In genomic region chr14:53391156-53391555, GRCh38 we compare ENCODE assay signal across 17 cellular contexts.
A peak's percentile ranks its signal among the peaks of the same experiment; 100 is the strongest.
DNase-seq lines count a peak whose midpoint lies in the region; ATAC-seq and TF ChIP-seq lines count a peak whose summit lies in the region.
"Had no signal": no experiment of that assay in that cellular context is flagged by ENCODE, and none has a peak within 500 bp of the region (broad histone marks: within the 10 kb centered on the region; RNA-seq: fewer than 3 reads in every experiment).

No MANE protein-coding gene starts in this region.

- POLR2A ChIA-PET in AG04450 (lab: Yijun Ruan, JAX), result interaction anchor here (0.6 kb wide), 1 partner anchor 22 kb away, joined by 3 read pairs; no protein-coding TSS in a partner anchor

- DNase-seq in AG04450 (ENCODE audit: low read depth, low spot score) (no peak), HFFc6 (peak; percentile 60), adrenal gland (peak; percentile 40 to 72 (median 58)), fibroblast of villous mesenchyme (ENCODE audit: low read depth) (peak; percentile 33), NCI-H748 treated with DMSO at 0.1 percent for 48 hours (lab: John Stamatoyannopoulos, UW) (no peak), NCI-H2196 (lab: John Stamatoyannopoulos, UW; ENCODE audit: unreplicated experiment) (no peak), NCI-H1105 treated with DMSO at 0.1 percent for 48 hours (lab: John Stamatoyannopoulos, UW) (no peak)
- DNase-seq: activated B cell treated with CpG ODN at 0.5 μM for 24 hours; activated CD8-positive, alpha-beta memory T cell treated with anti-CD3 and anti-CD28 coated beads, Interleukin-2, amount 50 U/mL, for 4 hours; activated naive CD8-positive, alpha-beta T cell treated with anti-CD3 and anti-CD28 coated beads for 36 hours; colonic mucosa; DMS79; foreskin melanocyte; posterior cingulate gyrus; trophoblast cell had no signal

- peaks cover 11% of the 10 kb centered on the region for H3K36me3 Mint-ChIP-seq in HFFc6 (ENCODE audit: low read depth)

- H3K27ac ChIP-seq in AG04450 (ENCODE audit: low read depth, low read length) (peak overlapping the region; percentile 31), adrenal gland (peak overlapping the region in 2 of 5 donors; percentile 2 to 42)
- H3K27ac ChIP-seq: colonic mucosa had no signal

- H3K4me3 Mint-ChIP-seq in HFFc6, result no peak overlapping the region
- H3K4me3 Mint-ChIP-seq: activated B cell treated with CpG ODN at 0.5 μM for 24 hours; activated naive CD8-positive, alpha-beta T cell treated with anti-CD3 and anti-CD28 coated beads for 36 hours; B cell had no signal

- no peak overlapping the region for H3K4me3 ChIP-seq in AG04450 (ENCODE audit: low read depth, low read length)
- H3K4me3 ChIP-seq in adrenal gland, result no peak overlapping the region
- no peak overlapping the region for H3K4me3 ChIP-seq in fibroblast of villous mesenchyme (ENCODE audit: low read depth, low read length)
- H3K4me3 ChIP-seq: colonic mucosa had no signal

- no peak for TF ChIP-seq POLR2A in adrenal gland (IDR thresholded peaks at IDR 0.05)

- H3K9me3 Mint-ChIP-seq in HFFc6, result peaks cover 11% of the 10 kb centered on the region

- H3K36me3 ChIP-seq in adrenal gland (replicated peaks in 1 of 2), result no peaks in the 10 kb centered on the region
- H3K36me3 ChIP-seq: colonic mucosa had no signal

- no peaks in the 10 kb centered on the region; the same call in 1 of the 2 replicates for H3K27me3 Mint-ChIP-seq in HFFc6 (ENCODE audit: insufficient read depth)
- H3K27me3 Mint-ChIP-seq: activated naive CD8-positive, alpha-beta T cell treated with anti-CD3 and anti-CD28 coated beads for 36 hours had no signal

- H3K27ac Mint-ChIP-seq in HFFc6, result peak overlapping the region; percentile 56
- H3K27ac Mint-ChIP-seq: activated B cell treated with CpG ODN at 0.5 μM for 24 hours; activated naive CD8-positive, alpha-beta T cell treated with anti-CD3 and anti-CD28 coated beads for 36 hours; B cell had no signal

- H3K27me3 ChIP-seq in AG04450 (ENCODE audit: control insufficient read depth, insufficient read depth, low read length) (no peaks in the 10 kb centered on the region), adrenal gland (no peaks in the 10 kb centered on the region)
- H3K27me3 ChIP-seq: colonic mucosa had no signal

- H3K4me1 Mint-ChIP-seq in HFFc6 (ENCODE audit: low read depth), result peaks cover 48% of the 10 kb centered on the region
- H3K4me1 Mint-ChIP-seq: activated B cell treated with CpG ODN at 0.5 μM for 24 hours, B cell had no signal

- CTCF ChIA-PET in AG04450 (lab: Charles Lee), result no interaction called here

- peaks cover 5% of the 10 kb centered on the region; the same call in 1 of the 2 replicates for H3K9me3 ChIP-seq in AG04450 (ENCODE audit: control insufficient read depth, insufficient read depth, low read length)
- peaks cover 0 to 4% (median 0%) of the 10 kb centered on the region in 3 donors for H3K9me3 ChIP-seq in adrenal gland (replicated peaks in 1 of 3)
- H3K9me3 ChIP-seq: colonic mucosa had no signal

- 46 to 74% (median 48%) methylated on average over 2 of the region's 2 CpGs for WGBS in adrenal gland, 4 donors

- H3K4me1 ChIP-seq in adrenal gland (replicated peaks in 1 of 2), result no peaks in the 10 kb centered on the region
- H3K4me1 ChIP-seq: colonic mucosa had no signal

- TF ChIP-seq CTCF in AG04450 (IDR thresholded peaks at IDR 0.05; ENCODE audit: low read depth, low read length), result no peak
- TF ChIP-seq CTCF in HFFc6 (IDR thresholded peaks at IDR 0.05), result no peak
- no peak for TF ChIP-seq CTCF in adrenal gland (IDR thresholded peaks at IDR 0.05)
- no peak for TF ChIP-seq CTCF in fibroblast of villous mesenchyme (IDR thresholded peaks at IDR 0.05; ENCODE audit: insufficient read depth, low read depth, low read length)

- ATAC-seq in GM19328 (IDR thresholded peaks at IDR 0.05; ENCODE audit: unreplicated experiment), result no peak

- intact Hi-C loops in adrenal gland (cut with DNase I), result no loop called here

Comparison
In these comparisons a context has a peak if more than half of its experiments do, and no peak if none do; other contexts are left out.
1. DNase-seq: peak in HFFc6 (single experiment), adrenal gland (7 of 7) and fibroblast of villous mesenchyme (single experiment); none in AG04450 (single experiment), NCI-H748 treated with DMSO at 0.1 percent for 48 hours (single experiment), NCI-H2196 (single experiment) and NCI-H1105 treated with DMSO at 0.1 percent for 48 hours (single experiment).